In the genomic region with DNA sequence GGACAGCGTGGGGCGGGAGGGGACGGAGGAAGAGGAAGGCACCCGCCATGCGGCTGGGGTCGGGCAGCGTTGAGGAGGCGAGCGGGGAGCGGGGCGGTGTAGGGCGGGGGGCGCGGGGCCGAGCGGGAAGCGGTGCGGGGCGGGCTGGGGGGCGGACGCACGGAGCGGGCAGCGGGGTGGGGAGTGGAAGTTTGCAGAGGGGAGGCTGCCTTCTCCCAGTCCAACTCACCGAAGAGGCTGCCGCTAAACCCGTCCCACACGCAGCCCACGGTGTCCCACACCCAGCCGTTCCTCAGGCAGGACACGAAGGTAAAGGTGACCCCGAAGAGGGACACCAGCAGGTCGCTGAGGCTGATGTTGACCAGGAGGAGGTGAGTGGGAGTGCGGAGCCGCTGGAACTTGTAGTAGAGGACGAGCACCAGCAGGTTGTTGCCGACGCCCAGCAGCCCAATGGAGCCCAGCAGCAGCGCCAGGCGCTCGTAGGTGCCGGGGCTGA, we compare ENCODE assay signal across 8 cellular contexts. TPM values are rescaled to one million over a fixed set of nuclear protein-coding genes. Genes with fewer than 3 reads are reported as not detected.
DNase-seq lines count a peak whose midpoint lies in the region; ATAC-seq, FAIRE-seq and TF ChIP-seq lines count a peak whose summit lies in the region.

No MANE protein-coding gene starts in this region.

- peak overlapping the region; percentile 75 to 98 (median 89); a peak in 21 of 22 replicates for H3K4me2 ChIP-seq in BLaER1 treated with 17β-estradiol and CSF1 and Interleukin-3, amounts not matched to agents 10 nM and 100 nM

- intact Hi-C loops in kidney (cut with DNase I): no loop called here

- H3K4me1 ChIP-seq in BLaER1 treated with 17β-estradiol and CSF1 and Interleukin-3, amounts not matched to agents 10 nM and 100 nM: peaks cover 47 to 58% (median 52%) of the 10 kb centered on the region in 10 experiments
- peaks cover 0 to 3% of the 10 kb centered on the region in 2 donors for H3K4me1 ChIP-seq in kidney (ENCODE audit: control insufficient read depth in 1 of 2, insufficient read depth in 1 of 2, low read depth in 1 of 2, low read length in 2 of 2)

- H3K9me3 ChIP-seq in BLaER1 treated with 17β-estradiol and CSF1 and Interleukin-3, amounts not matched to agents 10 nM and 100 nM (replicated peaks in 1 of 11): peaks cover 4 to 22% (median 15%) of the 10 kb centered on the region in 11 experiments; a peak in 16 of 22 replicates
- H3K9me3 ChIP-seq in kidney (ENCODE audit: control insufficient read depth in 1 of 2, low read length in 2 of 2): no peaks in the 10 kb centered on the region

- DNase-seq in RCC 7860 (ENCODE audit: low spot score) (peak; percentile 14), kidney (peak; percentile 80), NCI-H526 treated with DMSO at 0.1 percent for 48 hours (lab: John Stamatoyannopoulos, UW) (no peak)
- DNase-seq in stimulated activated CD4-positive, alpha-beta T cell treated with anti-CD3 and anti-CD28 coated beads, Interleukin-4, amount 100 ng/mL, for 4 hours: peak; percentile 22 to 29

- H3K9ac ChIP-seq in BLaER1 treated with 17β-estradiol and CSF1 and Interleukin-3, amounts not matched to agents 10 nM and 100 nM: peak overlapping the region; percentile 90 to 97 (median 95)
- peak overlapping the region; percentile 83 to 91 for H3K9ac ChIP-seq in kidney (ENCODE audit: low read length in 2 of 2)

- no peak for TF ChIP-seq CTCF in kidney (IDR thresholded peaks at IDR 0.05; ENCODE audit: borderline replicate concordance, extremely low read depth, insufficient read depth)

- peak; percentile 59 for ATAC-seq in GM19023 (IDR thresholded peaks at IDR 0.05; ENCODE audit: unreplicated experiment)
- ATAC-seq in HG03175 (IDR thresholded peaks at IDR 0.05; ENCODE audit: unreplicated experiment): peak; percentile 54

- H4K20me1 ChIP-seq in BLaER1 treated with 17β-estradiol and CSF1 and Interleukin-3, amounts not matched to agents 10 nM and 100 nM: peaks cover 0 to 22% (median 12%) of the 10 kb centered on the region in 11 experiments; a peak in 11 of 22 replicates

- peak overlapping the region; percentile 83 to 96 (median 93) for H3K27ac ChIP-seq in BLaER1 treated with 17β-estradiol and CSF1 and Interleukin-3, amounts not matched to agents 10 nM and 100 nM
- peak overlapping the region; percentile 60 for H3K27ac ChIP-seq in angular gyrus (ENCODE audit: low read depth, low read length)
- peak overlapping the region in 1 of 2 donors; percentile 61 for H3K27ac ChIP-seq in kidney (ENCODE audit: low read depth in 2 of 2, low read length in 2 of 2)

- FAIRE-seq in RCC 7860 (lab: Jason Lieb, UNC) (no peak), kidney (lab: Jason Lieb, UNC) (no peak)

- peaks cover 0 to 28% (median 18%) of the 10 kb centered on the region in 11 experiments; a peak in 18 of 22 replicates for H3K36me3 ChIP-seq in BLaER1 treated with 17β-estradiol and CSF1 and Interleukin-3, amounts not matched to agents 10 nM and 100 nM
- no peaks in the 10 kb centered on the region for H3K36me3 ChIP-seq in kidney (ENCODE audit: control insufficient read depth in 1 of 2, insufficient read depth in 2 of 2, low read length in 2 of 2)

- no peaks in the 10 kb centered on the region for H3K27me3 ChIP-seq in BLaER1 treated with 17β-estradiol and CSF1 and Interleukin-3, amounts not matched to agents 10 nM and 100 nM

- H3K4me3 ChIP-seq in BLaER1 treated with 17β-estradiol and CSF1 and Interleukin-3, amounts not matched to agents 10 nM and 100 nM: peak overlapping the region; percentile 81 to 96 (median 94)
- H3K4me3 ChIP-seq in kidney (ENCODE audit: low read length in 2 of 2): peak overlapping the region; percentile 90 to 98

RNA-seq across cellular contexts. Expression of gene CHML, which starts 0.5 kb away (rescaled TPM):
- total RNA-seq in kidney: 7.3 TPM
- polyA plus RNA-seq in kidney (ENCODE audit: insufficient read depth, low read depth, low replicate concordance): 1.8 TPM

RNA-seq across cellular contexts. Expression of gene OPN3, which starts 0.5 kb away (rescaled TPM):
- total RNA-seq in kidney: 12.3 TPM
- 15.8 TPM for polyA plus RNA-seq in kidney (ENCODE audit: insufficient read depth, low read depth, low replicate concordance)

RNA-seq across cellular contexts. Expression of gene WDR64, which starts 12.4 kb away (rescaled TPM):
- not detected for total RNA-seq in kidney
- polyA plus RNA-seq in kidney (ENCODE audit: insufficient read depth, low read depth, low replicate concordance): not detected
